In genomic region chr5:172118891-172119290, GRCh38 we compare ENCODE assay signal across 14 cellular contexts.
DNase-seq lines count a peak whose midpoint lies in the region; ATAC-seq and TF ChIP-seq lines count a peak whose summit lies in the region.
"Had no signal": no experiment of that assay in that cellular context is flagged by ENCODE, and none has a peak within 500 bp of the region (broad histone marks: within the 10 kb centered on the region; RNA-seq: fewer than 3 reads in every experiment).

No MANE protein-coding gene starts in this region.

- H3K4me1 Mint-ChIP-seq in activated CD4-positive, alpha-beta T cell treated with anti-CD3 and anti-CD28 coated beads, Interleukin-2, amount 10 ng/mL, durations not matched to agents 7 days and 5 days = peaks cover 61% of the 10 kb centered on the region
- peaks cover 66 to 78% (median 69%) of the 10 kb centered on the region in 3 donors for H3K4me1 Mint-ChIP-seq in T-cell

- H3K36me3 Mint-ChIP-seq in activated CD4-positive, alpha-beta T cell treated with anti-CD3 and anti-CD28 coated beads, Interleukin-2, amount 10 ng/mL, durations not matched to agents 7 days and 5 days (ENCODE audit: low read depth) = peaks cover 63% of the 10 kb centered on the region
- H3K36me3 Mint-ChIP-seq in T-cell = peaks cover 44% of the 10 kb centered on the region

- POLR2A ChIA-PET in activated CD4-positive, alpha-beta T cell treated with anti-CD3 and anti-CD28 coated beads, Interleukin-2, amount 10 ng/mL, durations not matched to agents 7 days and 5 days (lab: Charles Lee) = no interaction called here
- POLR2A ChIA-PET in T-cell (lab: Charles Lee) = no interaction called here
- POLR2A ChIA-PET in GM10248 (lab: Yijun Ruan, JAX) = no interaction called here

- peaks cover 2% of the 10 kb centered on the region for H3K9me3 Mint-ChIP-seq in activated CD4-positive, alpha-beta T cell treated with anti-CD3 and anti-CD28 coated beads, Interleukin-2, amount 10 ng/mL, durations not matched to agents 7 days and 5 days
- no peaks in the 10 kb centered on the region for H3K9me3 Mint-ChIP-seq in T-cell

- intact Hi-C loops in posterior vena cava (cut with DNase I) = no loop called here

- ATAC-seq in T-cell (replicated peaks in 1 of 4) = no peak
- no peak for ATAC-seq in HG03520 (IDR thresholded peaks at IDR 0.05; ENCODE audit: unreplicated experiment)
- no peak for ATAC-seq in GM21786 (IDR thresholded peaks at IDR 0.05; ENCODE audit: unreplicated experiment)
- ATAC-seq: Panc1, SK-N-SH treated with all-trans-retinoic acid at 6 μM for 48 hours had no signal

- no peak for DNase-seq in activated CD4-positive, alpha-beta T cell treated with anti-CD3 and anti-CD28 coated beads, Interleukin-2, amount 10 ng/mL, durations not matched to agents 7 days and 5 days
- DNase-seq in activated CD4-positive, alpha-beta T cell treated with anti-CD3 and anti-CD28 coated beads, Interleukin-2, amount 50 U/mL, for 48 hours = no peak
- DNase-seq in T-cell = no peak
- DNase-seq in dermis microvascular lymphatic vessel endothelial cell (ENCODE audit: low read depth in 2 of 2) = peak; percentile 17 to 30
- peak; percentile 58 for DNase-seq in posterior vena cava (ENCODE audit: low spot score)
- DNase-seq in GM10248 (ENCODE audit: extremely low spot score) = no peak
- DNase-seq: effector CD4-positive, alpha-beta T cell; mesendoderm; stimulated activated CD4-positive, alpha-beta T cell treated with anti-CD3 and anti-CD28 coated beads, Interleukin-4, amount 100 ng/mL, for 4 hours had no signal

- no peaks in the 10 kb centered on the region for H3K27me3 Mint-ChIP-seq in activated CD4-positive, alpha-beta T cell treated with anti-CD3 and anti-CD28 coated beads, Interleukin-2, amount 10 ng/mL, durations not matched to agents 7 days and 5 days
- no peaks in the 10 kb centered on the region for H3K27me3 Mint-ChIP-seq in T-cell
- H3K27me3 Mint-ChIP-seq: brain had no signal

- TF ChIP-seq CTCF in GM10248 (IDR thresholded peaks at IDR 0.05; ENCODE audit: control extremely low read depth, extremely low read depth, low read depth, missing control alignments) = no peak

- H3K4me3 Mint-ChIP-seq in activated CD4-positive, alpha-beta T cell treated with anti-CD3 and anti-CD28 coated beads, Interleukin-2, amount 10 ng/mL, durations not matched to agents 7 days and 5 days = no peak overlapping the region
- H3K4me3 Mint-ChIP-seq in T-cell = peak overlapping the region in 1 of 3 donors; percentile 47
- H3K4me3 Mint-ChIP-seq: brain had no signal

- CTCF ChIA-PET in activated CD4-positive, alpha-beta T cell treated with anti-CD3 and anti-CD28 coated beads, Interleukin-2, amount 10 ng/mL, durations not matched to agents 7 days and 5 days (lab: Charles Lee) = interaction anchor here (0.7 to 1.8 kb wide), 3 partner anchors 13 to 67 kb away, joined by 3 to 6 read pairs (median 4); no protein-coding TSS in a partner anchor
- CTCF ChIA-PET in T-cell (lab: Charles Lee) = interaction anchor here (0.7 to 1.4 kb wide), 3 partner anchors 64 to 70 kb away, joined by 3 to 5 read pairs (median 3); partner anchors contain the start of gene STK10 (in 1 of the 2)
- CTCF ChIA-PET in GM10248 (lab: Yijun Ruan, JAX) = interaction anchor here (1.8 to 3.2 kb wide), 2 partner anchors 11 to 69 kb away, joined by 4 to 13 read pairs; partner anchors contain the start of gene STK10

- H3K27ac Mint-ChIP-seq in activated CD4-positive, alpha-beta T cell treated with anti-CD3 and anti-CD28 coated beads, Interleukin-2, amount 10 ng/mL, durations not matched to agents 7 days and 5 days = peak overlapping the region; percentile 85
- H3K27ac Mint-ChIP-seq in T-cell = peak overlapping the region; percentile 79 to 82
- H3K27ac Mint-ChIP-seq: brain had no signal

Comparison
In these comparisons a context has a peak if more than half of its experiments do, and no peak if none do; other contexts are left out.
1. DNase-seq: peak in dermis microvascular lymphatic vessel endothelial cell (2 of 2) and posterior vena cava (single experiment); none in activated CD4-positive, alpha-beta T cell treated with anti-CD3 and anti-CD28 coated beads, Interleukin-2, amount 10 ng/mL, durations not matched to agents 7 days and 5 days (single experiment), activated CD4-positive, alpha-beta T cell treated with anti-CD3 and anti-CD28 coated beads, Interleukin-2, amount 50 U/mL, for 48 hours (0 of 2), T-cell (0 of 34) and GM10248 (single experiment).